Comparison of ENCODE assay signal across 8 cellular contexts in genomic region chr16:1772362-1772907, GRCh38. TPM values are rescaled to one million over a fixed set of nuclear protein-coding genes. Genes with fewer than 3 reads are reported as not detected.
DNase-seq lines count a peak whose midpoint lies in the region; TF ChIP-seq lines count a peak whose summit lies in the region.

TSS of gene EME2 (plus strand) at chr16:1772810. CDS start at chr16:1773228, 418 bp downstream.

- peak within 1 kb of the TSS; percentile 96 for H3K4me3 Mint-ChIP-seq in activated T-cell treated with anti-CD3 and anti-CD28 coated beads, Interleukin-2, amount 50 U/mL, for 24 hours

- peak within 1 kb of the TSS; percentile 99 for H3K27ac Mint-ChIP-seq in activated T-cell treated with anti-CD3 and anti-CD28 coated beads, Interleukin-2, amount 50 U/mL, for 24 hours

- no peak for TF ChIP-seq EP300 in ovary (IDR thresholded peaks at IDR 0.05)

- H3K36me3 ChIP-seq in ovary = no peaks in the 10 kb centered on the region

- intact Hi-C loops in ovary (cut with DNase I) = no loop called here

- H3K27me3 Mint-ChIP-seq in activated T-cell treated with anti-CD3 and anti-CD28 coated beads, Interleukin-2, amount 50 U/mL, for 24 hours = no peaks in the 10 kb centered on the region

- 1% methylated on average over 49 to 53 of the region's 53 CpGs for WGBS in ovary, 3 donors

- TF ChIP-seq CTCF in fibroblast of the aortic adventitia (IDR thresholded peaks at IDR 0.05; ENCODE audit: insufficient read depth, low read length) = no peak
- TF ChIP-seq CTCF in ovary (IDR thresholded peaks at IDR 0.05) = no peak

- peaks cover 20% of the 10 kb centered on the region for H3K4me1 Mint-ChIP-seq in activated T-cell treated with anti-CD3 and anti-CD28 coated beads, Interleukin-2, amount 50 U/mL, for 24 hours (ENCODE audit: low read depth)

- DNase-seq in activated T-cell treated with anti-CD3 and anti-CD28 coated beads for 1 hour (ENCODE audit: low read depth) (peak; percentile 33), NCI-H146 (lab: John Stamatoyannopoulos, UW) (peak; percentile 73), fibroblast of the aortic adventitia (ENCODE audit: low read depth) (no peak), ovary (no peak), AML-193 (lab: John Stamatoyannopoulos, UW) (no peak), GDM1 (lab: John Stamatoyannopoulos, UW) (no peak)
- DNase-seq in activated T-cell treated with anti-CD3 and anti-CD28 coated beads, Interleukin-2, amount 50 U/mL, for 1 hour = no peak
- peak; percentile 79 for DNase-seq in activated T-cell treated with anti-CD3 and anti-CD28 coated beads, Interleukin-2, amount 50 U/mL, for 24 hours

- H3K27ac ChIP-seq in ovary = peak within 1 kb of the TSS; percentile 57 to 77

- peak within 1 kb of the TSS; percentile 84 for H3K4me3 ChIP-seq in fibroblast of the aortic adventitia (ENCODE audit: low read depth, low read length)
- peak within 1 kb of the TSS; percentile 92 for H3K4me3 ChIP-seq in ovary

- TF ChIP-seq POLR2A in ovary (IDR thresholded peaks at IDR 0.05) = no peak

- H3K36me3 Mint-ChIP-seq in activated T-cell treated with anti-CD3 and anti-CD28 coated beads, Interleukin-2, amount 50 U/mL, for 24 hours (ENCODE audit: low read depth) = peaks cover 64% of the 10 kb centered on the region

- H3K9me3 ChIP-seq in ovary = no peaks in the 10 kb centered on the region

- H3K4me1 ChIP-seq in ovary (ENCODE audit: insufficient read depth) = peaks cover 17% of the 10 kb centered on the region

- H3K9me3 Mint-ChIP-seq in activated T-cell treated with anti-CD3 and anti-CD28 coated beads, Interleukin-2, amount 50 U/mL, for 24 hours = no peaks in the 10 kb centered on the region

- no peaks in the 10 kb centered on the region for H3K27me3 ChIP-seq in ovary

RNA-seq across cellular contexts. Expression of gene EME2, which starts in this region (rescaled TPM):
- total RNA-seq in fibroblast of the aortic adventitia (ENCODE audit: low replicate concordance) (8.4 and 13.5 TPM in 2 replicates), ovary (10 to 100 TPM in 6 of 7 donors, 1 to 10 TPM in 1; 6.2 to 19.2 (median 16.1) TPM)
- 1 to 10 TPM in 1 of 2 donors, under 1 TPM in 1; 0.83 to 4.6 TPM for polyA plus RNA-seq in ovary

Comparison
In these comparisons a context has a peak if more than half of its experiments do, and no peak if none do; other contexts are left out.
1. DNase-seq: peak in activated T-cell treated with anti-CD3 and anti-CD28 coated beads for 1 hour (single experiment), NCI-H146 (single experiment) and activated T-cell treated with anti-CD3 and anti-CD28 coated beads, Interleukin-2, amount 50 U/mL, for 24 hours (single experiment); none in activated T-cell treated with anti-CD3 and anti-CD28 coated beads, Interleukin-2, amount 50 U/mL, for 1 hour (single experiment), fibroblast of the aortic adventitia (single experiment), ovary (0 of 5), AML-193 (0 of 2) and GDM1 (single experiment).